ENCODE assay signal across 1 cellular context in the genomic region with DNA sequence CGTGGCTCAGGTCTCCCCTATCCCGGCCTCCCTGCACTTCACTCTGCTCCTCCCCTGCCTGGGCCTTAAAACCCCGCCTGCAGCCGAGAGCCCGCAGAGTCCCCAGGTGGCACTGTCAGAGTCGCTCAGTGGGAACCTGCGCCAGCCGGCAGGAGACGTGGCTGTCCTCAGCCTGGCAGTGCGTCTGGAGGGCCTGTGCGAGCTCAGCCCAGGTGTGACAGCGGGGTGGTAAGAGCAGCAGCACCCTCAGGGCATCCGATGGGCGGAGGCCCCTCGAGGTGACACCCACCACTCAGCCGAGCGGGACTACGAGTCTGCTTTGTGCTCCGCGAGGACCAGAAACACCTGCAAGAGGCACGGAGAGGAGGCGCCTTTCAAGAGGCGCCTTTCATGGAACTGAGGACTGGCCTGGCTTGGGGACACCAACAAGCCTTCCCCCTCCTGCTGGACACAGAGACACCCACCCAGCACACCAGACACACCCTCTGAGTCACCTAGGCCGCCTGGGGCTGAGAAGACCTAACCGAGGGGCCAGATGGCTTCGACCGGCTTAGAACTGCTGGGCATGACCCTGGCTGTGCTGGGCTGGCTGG.
TF ChIP-seq lines count a peak whose summit lies in the region.

A gene with protein sequence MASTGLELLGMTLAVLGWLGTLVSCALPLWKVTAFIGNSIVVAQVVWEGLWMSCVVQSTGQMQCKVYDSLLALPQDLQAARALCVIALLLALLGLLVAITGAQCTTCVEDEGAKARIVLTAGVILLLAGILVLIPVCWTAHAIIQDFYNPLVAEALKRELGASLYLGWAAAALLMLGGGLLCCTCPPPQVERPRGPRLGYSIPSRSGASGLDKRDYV (plus strand): TSS at position 96 of the 593 bp plus-strand sequence. CDS start 440 bp downstream, at position 536.

TF ChIP-seq in K562, 482 proteins besides CTCF, POLR2A, EP300 and RAD21 (continued from another document):
- TF ChIP-seq, protein P1, sequence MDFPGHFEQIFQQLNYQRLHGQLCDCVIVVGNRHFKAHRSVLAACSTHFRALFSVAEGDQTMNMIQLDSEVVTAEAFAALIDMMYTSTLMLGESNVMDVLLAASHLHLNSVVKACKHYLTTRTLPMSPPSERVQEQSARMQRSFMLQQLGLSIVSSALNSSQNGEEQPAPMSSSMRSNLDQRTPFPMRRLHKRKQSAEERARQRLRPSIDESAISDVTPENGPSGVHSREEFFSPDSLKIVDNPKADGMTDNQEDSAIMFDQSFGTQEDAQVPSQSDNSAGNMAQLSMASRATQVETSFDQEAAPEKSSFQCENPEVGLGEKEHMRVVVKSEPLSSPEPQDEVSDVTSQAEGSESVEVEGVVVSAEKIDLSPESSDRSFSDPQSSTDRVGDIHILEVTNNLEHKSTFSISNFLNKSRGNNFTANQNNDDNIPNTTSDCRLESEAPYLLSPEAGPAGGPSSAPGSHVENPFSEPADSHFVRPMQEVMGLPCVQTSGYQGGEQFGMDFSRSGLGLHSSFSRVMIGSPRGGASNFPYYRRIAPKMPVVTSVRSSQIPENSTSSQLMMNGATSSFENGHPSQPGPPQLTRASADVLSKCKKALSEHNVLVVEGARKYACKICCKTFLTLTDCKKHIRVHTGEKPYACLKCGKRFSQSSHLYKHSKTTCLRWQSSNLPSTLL (IDR thresholded peaks at IDR 0.05): no peak
